In the genomic region with DNA sequence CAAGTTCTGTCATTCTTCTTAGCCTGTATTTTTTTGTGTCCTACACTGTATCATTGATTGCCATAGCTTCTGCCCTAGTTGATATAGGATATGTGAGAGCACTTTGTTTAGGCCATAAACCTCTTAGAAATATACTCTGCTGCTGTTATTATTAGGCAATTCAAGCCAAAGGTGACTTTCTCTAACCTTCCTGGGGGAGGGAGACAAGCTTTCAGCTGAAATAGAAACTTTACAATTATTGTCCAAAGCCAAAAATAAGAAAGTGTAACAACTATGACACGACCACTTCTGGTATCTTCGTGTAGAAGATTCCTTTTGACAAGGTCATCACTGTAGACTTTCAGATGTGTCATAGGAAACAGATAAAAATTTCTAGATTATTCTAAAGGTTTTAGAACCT, we compare ENCODE assay signal across 10 cellular contexts. TPM values are rescaled to one million over a fixed set of nuclear protein-coding genes. Genes with fewer than 3 reads are reported as not detected.
DNase-seq lines count a peak whose midpoint lies in the region; ATAC-seq and TF ChIP-seq lines count a peak whose summit lies in the region.
"Had no signal": no experiment of that assay in that cellular context is flagged by ENCODE, and none has a peak within 500 bp of the region (broad histone marks: within the 10 kb centered on the region; RNA-seq: fewer than 3 reads in every experiment).

No MANE protein-coding gene starts in this region.

- TF ChIP-seq RAD21 in HCT116 (IDR thresholded peaks at IDR 0.05; ENCODE audit: low read depth), result no peak

- TF ChIP-seq EP300 in ovary (IDR thresholded peaks at IDR 0.05), result no peak

- POLR2A ChIA-PET in HCT116 (lab: Charles Lee), result interaction anchor here (1.0 to 4.0 kb wide), 8 partner anchors 13 to 217 kb away, joined by 3 to 56 read pairs (median 6); partner anchors contain the start of genes ARHGEF37 and CSNK1A1

- RAD21 ChIA-PET in HCT116 (lab: Charles Lee; ENCODE audit: low non-redundant PET in 1 of 2, low total read pairs in 2 of 2, uncharacterized antibody in 2 of 2, unreplicated experiment in 2 of 2), result interaction anchor here (0.6 to 1.0 kb wide), 2 partner anchors 116 to 118 kb away, joined by 4 read pairs; no protein-coding TSS in a partner anchor

- 0 out of 2 replicates have a peak, but pooled peaks have one; percentile 1 for ATAC-seq in HCT116

- intact Hi-C loops in HCT116 (cut with micrococcal nuclease), result loop anchor here (5.0 to 10.0 kb wide), 3 partner anchors 299 to 831 kb away; no protein-coding TSS in a partner anchor
- intact Hi-C loops in ovary (cut with DNase I), result no loop called here

- H3K4me3 ChIP-seq in HCT116 (replicated peaks in 1 of 2; ENCODE audit: low read depth in 1 of 2, low read length in 2 of 2) (peak overlapping the region in 1 of 2 experiments; percentile 36; a peak in 1 of 4 replicates), choroid plexus epithelial cell (ENCODE audit: low read depth, low read length) (no peak overlapping the region), muscle layer of duodenum (ENCODE audit: low read depth in 1 of 2, low read length in 2 of 2) (no peak overlapping the region), ovary (no peak overlapping the region)

- no peak for TF ChIP-seq CTCF in 22Rv1 (IDR thresholded peaks at IDR 0.05)
- TF ChIP-seq CTCF in HCT116 (IDR thresholded peaks at IDR 0.05 in 2 of 3, conservative IDR thresholded peaks at IDR 0.05 in 1 of 3; ENCODE audit: borderline replicate concordance in 1 of 3, insufficient read depth in 1 of 3, low read depth in 2 of 3, low read length in 2 of 3), result no peak
- TF ChIP-seq CTCF in choroid plexus epithelial cell (conservative IDR thresholded peaks at IDR 0.05; ENCODE audit: low read depth, low read length), result no peak
- TF ChIP-seq CTCF in ovary (IDR thresholded peaks at IDR 0.05), result no peak
- TF ChIP-seq CTCF in GM20000 (IDR thresholded peaks at IDR 0.05; ENCODE audit: extremely low read depth, missing control alignments), result no peak

- H3K36me3 ChIP-seq in HCT116 (ENCODE audit: control insufficient read depth in 1 of 2, insufficient read depth in 2 of 2, low read length in 2 of 2), result no peaks in the 10 kb centered on the region
- H3K36me3 ChIP-seq in muscle layer of duodenum (ENCODE audit: control insufficient read depth in 1 of 2, insufficient read depth in 2 of 2, low read length in 2 of 2), result no peaks in the 10 kb centered on the region
- H3K36me3 ChIP-seq in ovary, result no peaks in the 10 kb centered on the region

- peak overlapping the region; percentile 64 for H2AFZ ChIP-seq in HCT116 (ENCODE audit: low read depth, low read length, poor library complexity, severe bottlenecking)

- CTCF ChIA-PET in HCT116 (lab: Charles Lee), result interaction anchor here (1.0 to 3.2 kb wide), 9 partner anchors 11 to 196 kb away, joined by 5 to 34 read pairs (median 10); partner anchors contain the start of gene CSNK1A1

- peaks cover 43 to 60% of the 10 kb centered on the region in 2 experiments for H3K4me1 ChIP-seq in HCT116 (ENCODE audit: control insufficient read depth in 1 of 2, insufficient read depth in 2 of 2, low read length in 2 of 2)
- H3K4me1 ChIP-seq in muscle layer of duodenum (ENCODE audit: control insufficient read depth in 1 of 2, insufficient read depth in 2 of 2, low read length in 2 of 2), result peaks cover 6 to 7% of the 10 kb centered on the region in 2 donors
- peaks cover 12% of the 10 kb centered on the region for H3K4me1 ChIP-seq in ovary (ENCODE audit: insufficient read depth)

- TF ChIP-seq POLR2A in HCT116 (IDR thresholded peaks at IDR 0.05; ENCODE audit: borderline replicate concordance, extremely low read depth, insufficient read depth, insufficient read length), result no peak
- TF ChIP-seq POLR2A in ovary (IDR thresholded peaks at IDR 0.05), result no peak

- no peaks in the 10 kb centered on the region for H3K79me2 ChIP-seq in HCT116 (ENCODE audit: insufficient read depth, low read length)

- H3K27ac ChIP-seq in 22Rv1 (peak overlapping the region; percentile 70), HCT116 (ENCODE audit: low read depth, low read length) (peak overlapping the region; percentile 89), muscle layer of duodenum (ENCODE audit: low read length) (peak overlapping the region; percentile 92), ovary (peak overlapping the region in 1 of 2 donors; percentile 26)

- no TSS peak for BruUV-seq in HCT116 (replicated peaks; lab: Mats Ljungman, UMichigan)

- no peaks in the 10 kb centered on the region for H4K20me1 ChIP-seq in HCT116 (ENCODE audit: insufficient read depth)

- H3K9ac ChIP-seq in HCT116 (ENCODE audit: low read length), result peak overlapping the region; percentile 52

- no peaks in the 10 kb centered on the region for H3K27me3 ChIP-seq in HCT116 (ENCODE audit: insufficient read depth, low read length)
- no peaks in the 10 kb centered on the region for H3K27me3 ChIP-seq in muscle layer of duodenum (ENCODE audit: low read depth, low read length)
- H3K27me3 ChIP-seq in ovary, result no peaks in the 10 kb centered on the region

- no peaks in the 10 kb centered on the region for H3K9me2 ChIP-seq in HCT116 (ENCODE audit: insufficient read depth)

- DNase-seq in HCT116 (ENCODE audit: low read depth, low spot score) (no peak), choroid plexus epithelial cell (ENCODE audit: low read depth) (peak; percentile 59), ovary (no peak), GM20000 (ENCODE audit: low spot score) (no peak), NCI-H2227 treated with DMSO at 0.1 percent for 48 hours (lab: John Stamatoyannopoulos, UW) (no peak), amygdala (lab: John Stamatoyannopoulos, UW) (no peak)
- DNase-seq: activated CD8-positive, alpha-beta memory T cell treated with anti-CD3 and anti-CD28 coated beads for 24 hours; stimulated activated CD4-positive, alpha-beta T cell treated with anti-CD3 and anti-CD28 coated beads, Interleukin-4, amount 100 ng/mL, for 1 hour had no signal

- H3K4me2 ChIP-seq in HCT116 (ENCODE audit: low read length), result peak overlapping the region; percentile 73

- no peaks in the 10 kb centered on the region for H3K9me3 ChIP-seq in HCT116 (ENCODE audit: control insufficient read depth in 1 of 2, insufficient read depth in 1 of 2, low read depth in 1 of 2, low read length in 2 of 2)
- H3K9me3 ChIP-seq in muscle layer of duodenum (ENCODE audit: control insufficient read depth in 1 of 2, low read length in 2 of 2), result no peaks in the 10 kb centered on the region
- no peaks in the 10 kb centered on the region for H3K9me3 ChIP-seq in ovary

- WGBS in ovary, 3 donors, result 21 to 31% (median 30%) methylated on average over 2 of the region's 2 CpGs

TF ChIP-seq in HCT116, 20 proteins besides CTCF, POLR2A, EP300 and RAD21 (continues in another document):
- TF ChIP-seq ELF1 (IDR thresholded peaks at IDR 0.05; ENCODE audit: borderline replicate concordance, low read depth) (no peak), SRF (IDR thresholded peaks at IDR 0.05; ENCODE audit: low read depth) (no peak), EGR1 (IDR thresholded peaks at IDR 0.05; ENCODE audit: low read depth) (no peak), POLR2AphosphoS5 (IDR thresholded peaks at IDR 0.05; ENCODE audit: low read depth, low read length) (no peak), SP1 (IDR thresholded peaks at IDR 0.05; ENCODE audit: low read depth) (no peak), ZBTB33 (IDR thresholded peaks at IDR 0.05; ENCODE audit: extremely low read depth, insufficient replicate concordance, low read length) (no peak), SIN3A (IDR thresholded peaks at IDR 0.05; ENCODE audit: low read depth) (no peak), FOSL1 (IDR thresholded peaks at IDR 0.05; ENCODE audit: low read depth) (no peak), EZH2phosphoT487 (IDR thresholded peaks at IDR 0.05; ENCODE audit: borderline replicate concordance) (no peak), JUND (IDR thresholded peaks at IDR 0.05) (no peak), ZNF274 (IDR thresholded peaks at IDR 0.05; ENCODE audit: low read depth, low read length) (no peak), CEBPB (IDR thresholded peaks at IDR 0.05; ENCODE audit: low read depth) (no peak), TCF7L2 (IDR thresholded peaks at IDR 0.05; ENCODE audit: borderline replicate concordance, extremely low read depth, insufficient read depth, insufficient read length) (no peak), YY1 (IDR thresholded peaks at IDR 0.05; ENCODE audit: extremely low read depth, insufficient replicate concordance, low read depth, low read length) (no peak)
- TF ChIP-seq, protein P1, sequence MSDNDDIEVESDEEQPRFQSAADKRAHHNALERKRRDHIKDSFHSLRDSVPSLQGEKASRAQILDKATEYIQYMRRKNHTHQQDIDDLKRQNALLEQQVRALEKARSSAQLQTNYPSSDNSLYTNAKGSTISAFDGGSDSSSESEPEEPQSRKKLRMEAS (IDR thresholded peaks at IDR 0.05), result no peak

RNA-seq across cellular contexts. Expression of gene CSNK1A1, which starts 12.2 kb away (rescaled TPM):
- total RNA-seq in HCT116 (2021; ENCODE audit: unreplicated experiment) (263 TPM), ovary (100 to 1,000 TPM in 6 of 7 donors, 10 to 100 TPM in 1; 96.2 to 233 (median 159) TPM)
- 141 and 181 TPM in 2 replicates for polyA plus RNA-seq in HCT116 (2012)
- polyA plus RNA-seq in ovary, result 100 to 1,000 TPM in 1 of 2 donors, 10 to 100 TPM in 1; 64.1 to 136 TPM

RNA-seq across cellular contexts. Expression of gene ARHGEF37, which starts 17.8 kb away (rescaled TPM):
- total RNA-seq in HCT116 (2021; ENCODE audit: unreplicated experiment), result 7.0 TPM
- polyA plus RNA-seq in HCT116 (2012), result 3.1 and 3.8 TPM in 2 replicates
- 1 to 10 TPM; 4.1 to 9.9 (median 6.2) TPM for total RNA-seq in ovary
- polyA plus RNA-seq in ovary, result 1 to 10 TPM; 4.2 to 6.8 TPM
